9 cellular contexts compared by ENCODE assay signal in the genomic region with DNA sequence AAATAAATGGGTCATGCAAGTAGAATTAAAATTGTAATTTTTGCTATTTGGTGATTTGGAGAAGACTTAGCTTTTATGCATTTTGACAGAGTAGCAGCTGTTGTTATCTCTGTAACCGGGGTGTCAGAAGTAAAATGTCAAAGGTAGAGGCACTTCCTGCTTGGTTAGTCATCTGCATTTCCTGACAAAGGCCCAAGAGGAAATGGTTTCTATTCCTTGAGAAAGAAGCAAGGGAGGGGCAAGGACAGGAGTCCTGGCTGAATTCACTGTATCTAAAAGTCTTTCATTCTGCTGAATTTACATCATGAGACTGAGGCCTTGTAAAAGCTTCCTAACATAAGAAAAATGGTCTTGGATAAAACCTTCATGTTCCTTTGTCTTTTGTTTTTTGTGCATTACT.
A peak's percentile ranks its signal among the peaks of the same experiment; 100 is the strongest.
DNase-seq lines count a peak whose midpoint lies in the region; ATAC-seq lines count a peak whose summit lies in the region.
"Had no signal": no experiment of that assay in that cellular context is flagged by ENCODE, and none has a peak within 500 bp of the region (broad histone marks: within the 10 kb centered on the region; RNA-seq: fewer than 3 reads in every experiment).

No MANE protein-coding gene starts in this region.

- peak; percentile 70 for DNase-seq in M059J (ENCODE audit: low read depth)
- peak; percentile 4 for DNase-seq in fibroblast of the conjunctiva (ENCODE audit: low read depth)
- DNase-seq in OCI-M1 (lab: John Stamatoyannopoulos, UW), result no peak
- DNase-seq in NCI-H1694 (lab: John Stamatoyannopoulos, UW), result no peak
- DNase-seq in NCI-H345 treated with DMSO at 0.1 percent for 48 hours (lab: John Stamatoyannopoulos, UW; ENCODE audit: unreplicated experiment), result no peak
- DNase-seq in stimulated activated CD4-positive, alpha-beta T cell treated with anti-CD3 and anti-CD28 coated beads, Interleukin-4, amount 100 ng/mL, for 4 hours, result no peak
- DNase-seq: right cardiac atrium had no signal

- peak; percentile 57 for ATAC-seq in GM18858 (IDR thresholded peaks at IDR 0.05; ENCODE audit: unreplicated experiment)
- peak; percentile 45 for ATAC-seq in HG02571 (IDR thresholded peaks at IDR 0.05; ENCODE audit: unreplicated experiment)

Comparison
In these comparisons a context has a peak if more than half of its experiments do, and no peak if none do; other contexts are left out.
1. DNase-seq: peak in M059J (single experiment) and fibroblast of the conjunctiva (single experiment); none in OCI-M1 (single experiment), NCI-H1694 (single experiment), NCI-H345 treated with DMSO at 0.1 percent for 48 hours (single experiment) and stimulated activated CD4-positive, alpha-beta T cell treated with anti-CD3 and anti-CD28 coated beads, Interleukin-4, amount 100 ng/mL, for 4 hours (0 of 2).